Comparison of ENCODE assay signal across 32 cellular contexts in genomic region chr15:23860290-23860751, GRCh38.
DNase-seq lines count a peak whose midpoint lies in the region; ATAC-seq and TF ChIP-seq lines count a peak whose summit lies in the region.
"Had no signal": no experiment of that assay in that cellular context is flagged by ENCODE, and none has a peak within 500 bp of the region (broad histone marks: within the 10 kb centered on the region; RNA-seq: fewer than 3 reads in every experiment).

No MANE protein-coding gene starts in this region.

- no peaks in the 10 kb centered on the region for H3K27me3 Mint-ChIP-seq in nephron (ENCODE audit: low read depth)
- H3K27me3 Mint-ChIP-seq: activated naive CD8-positive, alpha-beta T cell treated with anti-CD3 and anti-CD28 coated beads, Interleukin-2, amount 10 ng/mL, durations not matched to agents 7 days and 5 days had no signal

- peaks cover 52% of the 10 kb centered on the region for H3K4me1 Mint-ChIP-seq in nephron
- H3K4me1 Mint-ChIP-seq: activated naive CD8-positive, alpha-beta T cell treated with anti-CD3 and anti-CD28 coated beads, Interleukin-2, amount 10 ng/mL, durations not matched to agents 7 days and 5 days; stimulated activated naive CD8-positive, alpha-beta T cell treated with anti-CD3 and anti-CD28 coated beads, Interleukin-15, amount 100 ng/mL, for 72 hours had no signal

- H3K27ac Mint-ChIP-seq in nephron: peak overlapping the region; percentile 4 to 75 (median 73)
- H3K27ac Mint-ChIP-seq: activated naive CD8-positive, alpha-beta T cell treated with anti-CD3 and anti-CD28 coated beads, Interleukin-2, amount 10 ng/mL, durations not matched to agents 7 days and 5 days; activated T-cell treated with anti-CD3 and anti-CD28 coated beads, Interleukin-2, amount 50 U/mL, for 24 hours had no signal

- H3K9me3 Mint-ChIP-seq in nephron: peaks cover 9% of the 10 kb centered on the region
- H3K9me3 Mint-ChIP-seq: activated naive CD8-positive, alpha-beta T cell treated with anti-CD3 and anti-CD28 coated beads, Interleukin-2, amount 10 ng/mL, durations not matched to agents 7 days and 5 days; activated T-cell treated with anti-CD3 and anti-CD28 coated beads, Interleukin-2, amount 50 U/mL, for 24 hours had no signal

- peak; percentile 11 for DNase-seq in NCI-H69 (lab: John Stamatoyannopoulos, UW)
- peak; percentile 69 for DNase-seq in iPS DF 19.7 (ENCODE audit: low read depth, low spot score)
- no peak for DNase-seq in NCI-H1436 treated with DMSO at 0.1 percent for 48 hours (lab: John Stamatoyannopoulos, UW)
- no peak for DNase-seq in activated CD4-positive, alpha-beta T cell treated with anti-CD3 and anti-CD28 coated beads, Interleukin-2, amount 50 U/mL, for 48 hours
- DNase-seq: activated CD4-positive, alpha-beta T cell treated with anti-CD3 and anti-CD28 coated beads for 48 hours; activated effector memory CD4-positive, alpha-beta T cell treated with anti-CD3 and anti-CD28 coated beads, Interleukin-2, amount 50 U/mL, for 16 hours; activated naive CD8-positive, alpha-beta T cell treated with anti-CD3 and anti-CD28 coated beads, Interleukin-2, amount 10 ng/mL, durations not matched to agents 7 days and 5 days; activated T-cell treated with anti-CD3 and anti-CD28 coated beads, Interleukin-2, amount 50 U/mL, for 24 hours; Calu3; colonic mucosa; DMS79 treated with DMSO at 0.1 percent for 48 hours; effector CD8-positive, alpha-beta T cell; glutamatergic neuron; IMR-90; left colon; MV-4-11; NCI-H1436; NCI-H2081 treated with DMSO at 0.1 percent for 48 hours; NCI-H446 treated with DMSO at 0.1 percent for 48 hours; NCI-H82; right cardiac atrium; stimulated activated CD8-positive, alpha-beta memory T cell treated with anti-CD3 and anti-CD28 coated beads, Interleukin-4, amount 100 ng/mL, for 48 hours; stimulated activated naive CD8-positive, alpha-beta T cell treated with anti-CD3 and anti-CD28 coated beads, Interleukin-15, amount 100 ng/mL, for 72 hours; T1000; tibial artery had no signal

- H3K4me3 Mint-ChIP-seq in nephron: peak overlapping the region; percentile 23 to 44 (median 29)
- H3K4me3 Mint-ChIP-seq: activated naive CD8-positive, alpha-beta T cell treated with anti-CD3 and anti-CD28 coated beads, Interleukin-2, amount 10 ng/mL, durations not matched to agents 7 days and 5 days; activated T-cell treated with anti-CD3 and anti-CD28 coated beads, Interleukin-2, amount 50 U/mL, for 24 hours; stimulated activated naive CD8-positive, alpha-beta T cell treated with anti-CD3 and anti-CD28 coated beads, Interleukin-15, amount 100 ng/mL, for 72 hours had no signal

- H3K36me3 Mint-ChIP-seq in nephron (ENCODE audit: low read depth): no peaks in the 10 kb centered on the region
- H3K36me3 Mint-ChIP-seq: activated naive CD8-positive, alpha-beta T cell treated with anti-CD3 and anti-CD28 coated beads, Interleukin-2, amount 10 ng/mL, durations not matched to agents 7 days and 5 days had no signal

- H3K36me3 ChIP-seq in ES-I3 (ENCODE audit: insufficient read depth, low read length): no peaks in the 10 kb centered on the region
- H3K36me3 ChIP-seq: ascending aorta, colonic mucosa, HAP-1, SJSA1, tibial artery had no signal

- no peak for TF ChIP-seq CTCF in nephron (IDR thresholded peaks at IDR 0.05; ENCODE audit: unreplicated experiment in 3 of 3)

- no peak for ATAC-seq in GM21360 (IDR thresholded peaks at IDR 0.05; ENCODE audit: unreplicated experiment)
- no peak for ATAC-seq in GM18858 (IDR thresholded peaks at IDR 0.05; ENCODE audit: unreplicated experiment)
- ATAC-seq: left colon; right cardiac atrium; stimulated activated naive CD8-positive, alpha-beta T cell treated with anti-CD3 and anti-CD28 coated beads, Interleukin-15, amount 100 ng/mL, for 72 hours had no signal

- H3K4me1 ChIP-seq in ES-I3 (ENCODE audit: insufficient read depth, low read length): peaks cover 13% of the 10 kb centered on the region
- H3K4me1 ChIP-seq: ascending aorta, colonic mucosa, HAP-1, SJSA1, tibial artery had no signal

- H3K9ac ChIP-seq in ES-I3 (ENCODE audit: low read depth, low read length): peak overlapping the region; percentile 55; the same call in 1 of the 2 replicates

- no peaks in the 10 kb centered on the region for H3K9me3 ChIP-seq in ES-I3 (ENCODE audit: control insufficient read depth, insufficient read depth, low read length)
- H3K9me3 ChIP-seq: ascending aorta, colonic mucosa, HAP-1, SJSA1, tibial artery had no signal

Comparison
In these comparisons a context has a peak if more than half of its experiments do, and no peak if none do; other contexts are left out.
1. DNase-seq: peak in NCI-H69 (single experiment) and iPS DF 19.7 (single experiment); none in NCI-H1436 treated with DMSO at 0.1 percent for 48 hours (single experiment) and activated CD4-positive, alpha-beta T cell treated with anti-CD3 and anti-CD28 coated beads, Interleukin-2, amount 50 U/mL, for 48 hours (0 of 2).